21 cellular contexts compared by ENCODE assay signal in genomic region chr13:98389319-98389718, GRCh38.
DNase-seq lines count a peak whose midpoint lies in the region; ATAC-seq and TF ChIP-seq lines count a peak whose summit lies in the region.
"Had no signal": no experiment of that assay in that cellular context is flagged by ENCODE, and none has a peak within 500 bp of the region (broad histone marks: within the 10 kb centered on the region; RNA-seq: fewer than 3 reads in every experiment).

No MANE protein-coding gene starts in this region.

- dilution Hi-C loops in IMR-90 (cut with HindIII; ENCODE audit: low sequenced_read_pairs, unreplicated experiment): no loop called here

- no peak overlapping the region for H2BK5ac ChIP-seq in IMR-90 (ENCODE audit: low read depth, low read length, poor library complexity, severe bottlenecking)

- peaks cover 64% of the 10 kb centered on the region for H3K36me3 ChIP-seq in IMR-90 (ENCODE audit: control insufficient read depth, insufficient read depth, low read length)
- peaks cover 0 to 81% (median 14%) of the 10 kb centered on the region in 9 donors for H3K36me3 ChIP-seq in heart right ventricle
- H3K36me3 ChIP-seq in right lobe of liver: peaks cover 0 to 73% (median 16%) of the 10 kb centered on the region in 4 donors
- peaks cover 5% of the 10 kb centered on the region; the same call in 1 of the 2 replicates for H3K36me3 ChIP-seq in Caco-2 (ENCODE audit: control insufficient read depth, insufficient read depth, low read length)

- H3K27ac Mint-ChIP-seq in Caco-2 (ENCODE audit: unreplicated experiment): no peak overlapping the region
- H3K27ac Mint-ChIP-seq in Calu3 (ENCODE audit: unreplicated experiment): no peak overlapping the region
- H3K27ac Mint-ChIP-seq: CD4-positive, alpha-beta T cell had no signal

- no peak overlapping the region for H3K56ac ChIP-seq in IMR-90 (ENCODE audit: extremely low read depth, insufficient read depth, low read length)

- H3K9me3 ChIP-seq in IMR-90 (ENCODE audit: control insufficient read depth, insufficient read depth, low read length) (no peaks in the 10 kb centered on the region), heart right ventricle (no peaks in the 10 kb centered on the region), right lobe of liver (no peaks in the 10 kb centered on the region), Caco-2 (no peaks in the 10 kb centered on the region)
- H3K9me3 ChIP-seq: A549 had no signal

- H3K27me3 Mint-ChIP-seq in Caco-2 (ENCODE audit: insufficient read depth, unreplicated experiment) (no peaks in the 10 kb centered on the region), Calu3 (ENCODE audit: unreplicated experiment) (no peaks in the 10 kb centered on the region)

- H4K20me1 ChIP-seq in IMR-90 (ENCODE audit: insufficient read depth, low read length): peaks cover 2% of the 10 kb centered on the region; the same call in 1 of the 2 replicates

- peak; percentile 18 for DNase-seq in IMR-90
- DNase-seq in dermis blood vessel endothelial cell: peak; percentile 12
- peak in 1 of 2 donors; percentile 38 for DNase-seq in heart right ventricle
- no peak for DNase-seq in right lobe of liver
- DNase-seq in Caco-2: no peak
- no peak for DNase-seq in glomerular visceral epithelial cell (ENCODE audit: extremely low spot score)
- DNase-seq in Calu3: no peak
- no peak for DNase-seq in NCI-H524 treated with DMSO at 0.1 percent for 48 hours (lab: John Stamatoyannopoulos, UW)
- DNase-seq: CD4-positive, alpha-beta T cell; COR-L47; DND-41; GOT3; HCEC 1CT; NCI-H1105 treated with DMSO at 0.1 percent for 48 hours; NCI-H2029 treated with DMSO at 0.1 percent for 48 hours; NCI-H226; NCI-H524; NCI-H82 had no signal

- peaks cover 93% of the 10 kb centered on the region for H3K36me3 Mint-ChIP-seq in Caco-2 (ENCODE audit: insufficient read depth, unreplicated experiment)
- peaks cover 4% of the 10 kb centered on the region for H3K36me3 Mint-ChIP-seq in Calu3 (ENCODE audit: insufficient read depth, unreplicated experiment)

- no peak overlapping the region for H3K4me2 ChIP-seq in IMR-90 (ENCODE audit: low read depth, low read length)
- H3K4me2 ChIP-seq: A549, KMS-11 had no signal

- no peak for TF ChIP-seq RAD21 in IMR-90 (IDR thresholded peaks at IDR 0.05; ENCODE audit: low read length)

- POLR2A ChIA-PET in IMR-90 (lab: Charles Lee; ENCODE audit: unreplicated experiment): no interaction called here
- POLR2A ChIA-PET in Caco-2 (lab: Charles Lee): no interaction called here

- H3K4me1 ChIP-seq in IMR-90 (ENCODE audit: control insufficient read depth, insufficient read depth, low read length) (peaks cover 4% of the 10 kb centered on the region), heart right ventricle (peaks cover 0 to 35% (median 11%) of the 10 kb centered on the region in 9 donors), right lobe of liver (no peaks in the 10 kb centered on the region), Caco-2 (no peaks in the 10 kb centered on the region)
- H3K4me1 ChIP-seq: A549 had no signal

- H4K91ac ChIP-seq in IMR-90 (ENCODE audit: insufficient read depth, low read depth, low read length): no peak overlapping the region

- no peak overlapping the region for H2BK120ac ChIP-seq in IMR-90 (ENCODE audit: low read depth, low read length)

- no TSS peak for BruUV-seq in IMR-90 (replicated peaks; lab: Mats Ljungman, UMichigan)
- no TSS peak for BruUV-seq in Caco-2 (replicated peaks; lab: Mats Ljungman, UMichigan)
- BruUV-seq in Calu3 (replicated peaks; lab: Mats Ljungman, UMichigan): no TSS peak

- no peak overlapping the region for H4K8ac ChIP-seq in IMR-90 (ENCODE audit: low read depth in 2 of 2, low read length in 2 of 2)

- H3K9ac ChIP-seq in IMR-90 (ENCODE audit: low read depth, low read length): no peak overlapping the region
- H3K9ac ChIP-seq: KMS-11 had no signal

- H3K79me1 ChIP-seq in IMR-90 (ENCODE audit: low read depth in 1 of 2, low read length in 2 of 2): peaks cover 8 to 43% of the 10 kb centered on the region in 2 experiments; a peak in 3 of 4 replicates

- ATAC-seq in IMR-90 (ENCODE audit: low read depth) (no peak), heart right ventricle (peak in 7 of 8 donors; percentile 53 to 88 (median 84)), right lobe of liver (peak; percentile 32 to 70 (median 51))
- ATAC-seq: A549 had no signal

- H3K27ac ChIP-seq in IMR-90 (ENCODE audit: insufficient read depth, low read length) (no peak overlapping the region), heart right ventricle (peak overlapping the region in 8 of 10 donors; percentile 11 to 53 (median 38)), right lobe of liver (no peak overlapping the region)
- H3K27ac ChIP-seq: A549, HL-60, KMS-11 had no signal

- in situ Hi-C loops in IMR-90 (cut with MboI; ENCODE audit: low sequenced_read_pairs): no loop called here

- H3K27me3 ChIP-seq in IMR-90 (ENCODE audit: control insufficient read depth, insufficient read depth, low read length) (no peaks in the 10 kb centered on the region), heart right ventricle (no peaks in the 10 kb centered on the region), right lobe of liver (no peaks in the 10 kb centered on the region), Caco-2 (replicated peaks; ENCODE audit: control insufficient read depth, insufficient read depth, low read length) (no peaks in the 10 kb centered on the region)

- H3K9me3 Mint-ChIP-seq in Caco-2 (ENCODE audit: unreplicated experiment) (no peaks in the 10 kb centered on the region), Calu3 (ENCODE audit: low read depth, unreplicated experiment) (no peaks in the 10 kb centered on the region)
- H3K9me3 Mint-ChIP-seq: CD4-positive, alpha-beta T cell had no signal

- CTCF ChIA-PET in IMR-90 (lab: Yijun Ruan, JAX) (no interaction called here), Caco-2 (lab: Charles Lee) (no interaction called here), Calu3 (lab: Charles Lee) (no interaction called here)

- no peak overlapping the region for H3K18ac ChIP-seq in IMR-90 (ENCODE audit: low read depth, low read length)

- H2AK5ac ChIP-seq in IMR-90 (ENCODE audit: low read depth, low read length): no peak overlapping the region

- no peak overlapping the region for H3K14ac ChIP-seq in IMR-90 (replicated peaks; ENCODE audit: low read depth, low read length)

- H3K23ac ChIP-seq in IMR-90 (ENCODE audit: low read depth, low read length): no peak overlapping the region

- H3K4me1 Mint-ChIP-seq in Caco-2 (ENCODE audit: low read depth, unreplicated experiment) (no peaks in the 10 kb centered on the region), Calu3 (ENCODE audit: low read depth, unreplicated experiment) (no peaks in the 10 kb centered on the region)

- no peak overlapping the region for H3K4me3 ChIP-seq in IMR-90 (ENCODE audit: insufficient read depth, low read depth, low read length)
- H3K4me3 ChIP-seq in heart right ventricle: no peak overlapping the region
- no peak overlapping the region for H3K4me3 ChIP-seq in right lobe of liver
- H3K4me3 ChIP-seq in Caco-2 (ENCODE audit: low read depth, low read length): no peak overlapping the region
- H3K4me3 ChIP-seq: A549 had no signal

- no peak overlapping the region for H2BK15ac ChIP-seq in IMR-90 (ENCODE audit: low read depth, low read length)

- no peak overlapping the region for H2AK9ac ChIP-seq in IMR-90 (replicated peaks; ENCODE audit: low read depth, low read length, poor library complexity)

- no peak overlapping the region for H3K4ac ChIP-seq in IMR-90 (ENCODE audit: low read depth, low read length)

- no peak overlapping the region for H2BK20ac ChIP-seq in IMR-90 (ENCODE audit: low read depth, low read length)

- no peak overlapping the region for H2AFZ ChIP-seq in IMR-90 (replicated peaks; ENCODE audit: low read length, poor library complexity)

- intact Hi-C loops in IMR-90 (cut with micrococcal nuclease): no loop called here
- intact Hi-C loops in heart right ventricle (cut with DNase I): loop anchor here in 1 of 10 donors (5.0 kb wide), 1 partner anchor 247 kb away; the partner anchor contains the start of gene FARP1
- intact Hi-C loops in right lobe of liver (cut with DNase I): no loop called here
- intact Hi-C loops in Caco-2 (cut with micrococcal nuclease; ENCODE audit: unreplicated experiment): no loop called here
- intact Hi-C loops in Calu3 (cut with micrococcal nuclease; ENCODE audit: unreplicated experiment): no loop called here

- H3K9me1 ChIP-seq in IMR-90 (ENCODE audit: insufficient read depth, low read length): peaks cover 18% of the 10 kb centered on the region

- no peak for TF ChIP-seq CTCF in IMR-90 (conservative IDR thresholded peaks at IDR 0.05; ENCODE audit: low read depth, low read length)
- no peak for TF ChIP-seq CTCF in heart right ventricle (IDR thresholded peaks at IDR 0.05)
- TF ChIP-seq CTCF in right lobe of liver (IDR thresholded peaks at IDR 0.05): no peak
- no peak for TF ChIP-seq CTCF in Caco-2 (IDR thresholded peaks at IDR 0.05; ENCODE audit: insufficient read depth in 1 of 2, low read depth in 1 of 2, low read length in 1 of 2, severe bottlenecking in 1 of 2, unreplicated experiment in 1 of 2)
- TF ChIP-seq CTCF in Calu3 (IDR thresholded peaks at IDR 0.05; ENCODE audit: unreplicated experiment): no peak

- WGBS in IMR-90 (ENCODE audit: extremely low coverage in 2 of 2, insufficient read length in 1 of 2), 2 experiments: 35% methylated on average over 4 of the region's 9 CpGs; no CpG with 5 or more reads in 1 of the 2 experiments
- WGBS in heart right ventricle, 2 donors: 45 to 58% methylated on average over 9 of the region's 9 CpGs
- WGBS in right lobe of liver (ENCODE audit: insufficient coverage, low coverage, low lambda C conversion rate, missing lambda C conversion rate): 61% methylated on average over 9 of the region's 9 CpGs

- H3K4me3 Mint-ChIP-seq in Caco-2 (ENCODE audit: unreplicated experiment) (no peak overlapping the region), Calu3 (ENCODE audit: low read depth, unreplicated experiment) (no peak overlapping the region)
- H3K4me3 Mint-ChIP-seq: CD4-positive, alpha-beta T cell had no signal

- TF ChIP-seq POLR2A in IMR-90 (IDR thresholded peaks at IDR 0.05; ENCODE audit: low read depth, low read length): no peak
- no peak for TF ChIP-seq POLR2A in right lobe of liver (IDR thresholded peaks at IDR 0.05)

- H4K5ac ChIP-seq in IMR-90 (ENCODE audit: low read depth, low read length): no peak overlapping the region

TF ChIP-seq in IMR-90, 13 proteins besides CTCF, POLR2A, EP300 and RAD21 (continues in another document):
- no peak for TF ChIP-seq FOS (IDR thresholded peaks at IDR 0.05; ENCODE audit: low read depth, low read length)
- no peak for TF ChIP-seq RCOR1 (IDR thresholded peaks at IDR 0.05; ENCODE audit: insufficient replicate concordance, low read length)
- no peak for TF ChIP-seq ELK1 (IDR thresholded peaks at IDR 0.05; ENCODE audit: borderline replicate concordance, low read depth, low read length)
- TF ChIP-seq NFE2L2 (IDR thresholded peaks at IDR 0.05; ENCODE audit: low read depth, low read length): no peak

Comparison
In these comparisons a context has a peak if more than half of its experiments do, and no peak if none do; other contexts are left out.
1. DNase-seq: peak in IMR-90 (single experiment) and dermis blood vessel endothelial cell (single experiment); none in right lobe of liver (0 of 3), Caco-2 (0 of 2), glomerular visceral epithelial cell (single experiment), Calu3 (single experiment) and NCI-H524 treated with DMSO at 0.1 percent for 48 hours (single experiment).
2. H3K27ac ChIP-seq: peak in heart right ventricle (8 of 10); none in IMR-90 (single experiment) and right lobe of liver (0 of 3).